ENCODE assay signal across 8 cellular contexts in the genomic region with DNA sequence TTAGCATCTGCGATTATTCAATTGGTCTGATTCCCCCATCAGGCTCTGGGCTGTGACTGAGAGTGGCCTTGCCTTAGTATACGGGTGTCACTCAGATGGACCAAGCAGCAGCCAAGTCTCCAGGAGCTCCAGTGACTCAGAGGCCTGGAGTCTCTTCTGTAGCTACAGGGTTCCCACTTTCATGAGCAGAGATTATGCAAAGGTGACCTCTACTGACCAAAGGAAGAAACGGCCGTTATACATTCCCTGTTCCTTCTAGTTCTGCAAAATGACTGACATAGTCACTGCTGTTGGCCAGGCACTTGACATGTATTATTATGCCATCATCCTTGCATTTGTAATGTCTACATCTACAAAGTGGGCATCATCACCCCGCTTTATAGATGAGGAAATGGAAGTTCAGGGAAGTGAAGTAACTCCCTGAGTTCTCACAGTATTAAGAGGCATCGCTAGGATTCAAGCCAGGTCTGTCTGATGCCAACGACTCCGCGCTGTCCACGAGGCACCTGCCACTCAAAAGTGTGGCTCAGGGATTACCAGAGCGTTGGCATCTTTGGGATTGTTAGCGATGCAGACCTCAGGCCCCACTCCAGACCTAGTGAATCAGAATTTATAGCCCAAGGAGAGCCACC. TPM values are rescaled to one million over a fixed set of nuclear protein-coding genes. Genes with fewer than 3 reads are reported as not detected.
DNase-seq lines count a peak whose midpoint lies in the region; ATAC-seq and TF ChIP-seq lines count a peak whose summit lies in the region.

No MANE protein-coding gene starts in this region.

- DNase-seq in NCI-H2081 (lab: John Stamatoyannopoulos, UW): peak; percentile 13 to 54
- no peak for DNase-seq in NCI-H2081 treated with DMSO at 0.1 percent for 48 hours (lab: John Stamatoyannopoulos, UW)
- DNase-seq in Panc1 (ENCODE audit: low read depth, low spot score): peak; percentile 65
- DNase-seq in dorsolateral prefrontal cortex: peak in 5 of 10 donors; percentile 30 to 54 (median 39)
- DNase-seq in lower lobe of right lung: no peak
- DNase-seq in activated effector memory CD4-positive, alpha-beta T cell treated with Interleukin-2 at 50 U/mL for 16 hours: no peak

- in situ Hi-C loops in Panc1 (cut with HindIII; ENCODE audit: low pct_unique_long_range_greater_than_20kb, low sequenced_read_pairs): no loop called here

- POLR2A ChIA-PET in Panc1 (lab: Charles Lee): no interaction called here

- H3K27me3 ChIP-seq in Panc1 (ENCODE audit: control insufficient read depth, insufficient read depth, low read length) (no peaks in the 10 kb centered on the region), dorsolateral prefrontal cortex (no peaks in the 10 kb centered on the region), lower lobe of right lung (ENCODE audit: low read depth) (no peaks in the 10 kb centered on the region)

- peak; percentile 76 for TF ChIP-seq CTCF in Panc1 (IDR thresholded peaks at IDR 0.05)
- peak in 54 of 56 donors; percentile 15 to 77 (median 60) for TF ChIP-seq CTCF in dorsolateral prefrontal cortex (IDR thresholded peaks at IDR 0.05 in 54 of 56, conservative IDR thresholded peaks at IDR 0.05 in 2 of 56; ENCODE audit: low read depth in 1 of 56, partially characterized antibody in 56 of 56)
- TF ChIP-seq CTCF in lower lobe of right lung (IDR thresholded peaks at IDR 0.05): peak; percentile 55

- H3K27ac ChIP-seq in Panc1 (ENCODE audit: low read length) (no peak overlapping the region), dorsolateral prefrontal cortex (no peak overlapping the region), lower lobe of right lung (no peak overlapping the region)

- CTCF ChIA-PET in Panc1 (lab: Charles Lee): interaction anchor here (0.6 kb wide), 9 partner anchors 50 to 720 kb away, joined by 3 to 13 read pairs (median 6); no protein-coding TSS in a partner anchor

- peak; percentile 92 for TF ChIP-seq RAD21 in Ishikawa (IDR thresholded peaks at IDR 0.05; ENCODE audit: low read depth)

- peak; percentile 91 for ATAC-seq in GM21529 (IDR thresholded peaks at IDR 0.05; ENCODE audit: unreplicated experiment)
- ATAC-seq in Panc1: peak; percentile 95
- ATAC-seq in lower lobe of right lung: peak; percentile 90 to 93

- no TSS peak for BruUV-seq in Panc1 (replicated peaks; lab: Mats Ljungman, UMichigan)

- H3K4me1 ChIP-seq in Panc1 (ENCODE audit: control insufficient read depth, insufficient read depth, low read length) (no peaks in the 10 kb centered on the region), lower lobe of right lung (no peaks in the 10 kb centered on the region)

- TF ChIP-seq EP300 in Ishikawa (IDR thresholded peaks at IDR 0.05; ENCODE audit: borderline replicate concordance): no peak

- no peak overlapping the region for H3K4me3 ChIP-seq in Panc1 (ENCODE audit: low read depth in 2 of 2, low read length in 2 of 2)
- H3K4me3 ChIP-seq in dorsolateral prefrontal cortex: no peak overlapping the region
- no peak overlapping the region for H3K4me3 ChIP-seq in lower lobe of right lung

- H3K36me3 ChIP-seq in Panc1 (ENCODE audit: control insufficient read depth, insufficient read depth, low read length) (no peaks in the 10 kb centered on the region), lower lobe of right lung (peaks cover under 1% of the 10 kb centered on the region)

- intact Hi-C loops in Panc1 (cut with micrococcal nuclease; ENCODE audit: unreplicated experiment): loop anchor here (5.0 kb wide), 1 partner anchor 149 kb away; no protein-coding TSS in a partner anchor
- intact Hi-C loops in dorsolateral prefrontal cortex (cut with DNase I): loop anchor here (2.0 to 10.0 kb wide), 4 partner anchors 147 to 327 kb away; a partner anchor contains a TSS
- intact Hi-C loops in lower lobe of right lung (cut with DNase I): no loop called here

- H3K9me3 ChIP-seq in Panc1 (ENCODE audit: control insufficient read depth, insufficient read depth, low read depth, low read length) (no peaks in the 10 kb centered on the region), lower lobe of right lung (no peaks in the 10 kb centered on the region)

TF ChIP-seq in Ishikawa, 13 proteins besides CTCF, POLR2A, EP300 and RAD21:
- TF ChIP-seq EGR1 (IDR thresholded peaks at IDR 0.05): no peak
- no peak for TF ChIP-seq TCF12 (IDR thresholded peaks at IDR 0.05; ENCODE audit: low read depth)
- no peak for TF ChIP-seq CREB1 (IDR thresholded peaks at IDR 0.05; ENCODE audit: low read depth)
- TF ChIP-seq FOXM1 (IDR thresholded peaks at IDR 0.05; ENCODE audit: borderline replicate concordance, low read depth): no peak
- TF ChIP-seq, protein P1, sequence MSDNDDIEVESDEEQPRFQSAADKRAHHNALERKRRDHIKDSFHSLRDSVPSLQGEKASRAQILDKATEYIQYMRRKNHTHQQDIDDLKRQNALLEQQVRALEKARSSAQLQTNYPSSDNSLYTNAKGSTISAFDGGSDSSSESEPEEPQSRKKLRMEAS (IDR thresholded peaks at IDR 0.05): no peak
- TF ChIP-seq TAF1 (IDR thresholded peaks at IDR 0.05; ENCODE audit: low read depth): no peak
- TF ChIP-seq, protein P2, sequence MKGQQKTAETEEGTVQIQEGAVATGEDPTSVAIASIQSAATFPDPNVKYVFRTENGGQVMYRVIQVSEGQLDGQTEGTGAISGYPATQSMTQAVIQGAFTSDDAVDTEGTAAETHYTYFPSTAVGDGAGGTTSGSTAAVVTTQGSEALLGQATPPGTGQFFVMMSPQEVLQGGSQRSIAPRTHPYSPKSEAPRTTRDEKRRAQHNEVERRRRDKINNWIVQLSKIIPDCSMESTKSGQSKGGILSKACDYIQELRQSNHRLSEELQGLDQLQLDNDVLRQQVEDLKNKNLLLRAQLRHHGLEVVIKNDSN (IDR thresholded peaks at IDR 0.05): no peak
- TF ChIP-seq NFIC (IDR thresholded peaks at IDR 0.05): no peak
- no peak for TF ChIP-seq ZBTB7A (IDR thresholded peaks at IDR 0.05; ENCODE audit: low read depth)
- no peak for TF ChIP-seq TEAD4 (IDR thresholded peaks at IDR 0.05)
- TF ChIP-seq CEBPB (IDR thresholded peaks at IDR 0.05): no peak
- TF ChIP-seq, protein P3, sequence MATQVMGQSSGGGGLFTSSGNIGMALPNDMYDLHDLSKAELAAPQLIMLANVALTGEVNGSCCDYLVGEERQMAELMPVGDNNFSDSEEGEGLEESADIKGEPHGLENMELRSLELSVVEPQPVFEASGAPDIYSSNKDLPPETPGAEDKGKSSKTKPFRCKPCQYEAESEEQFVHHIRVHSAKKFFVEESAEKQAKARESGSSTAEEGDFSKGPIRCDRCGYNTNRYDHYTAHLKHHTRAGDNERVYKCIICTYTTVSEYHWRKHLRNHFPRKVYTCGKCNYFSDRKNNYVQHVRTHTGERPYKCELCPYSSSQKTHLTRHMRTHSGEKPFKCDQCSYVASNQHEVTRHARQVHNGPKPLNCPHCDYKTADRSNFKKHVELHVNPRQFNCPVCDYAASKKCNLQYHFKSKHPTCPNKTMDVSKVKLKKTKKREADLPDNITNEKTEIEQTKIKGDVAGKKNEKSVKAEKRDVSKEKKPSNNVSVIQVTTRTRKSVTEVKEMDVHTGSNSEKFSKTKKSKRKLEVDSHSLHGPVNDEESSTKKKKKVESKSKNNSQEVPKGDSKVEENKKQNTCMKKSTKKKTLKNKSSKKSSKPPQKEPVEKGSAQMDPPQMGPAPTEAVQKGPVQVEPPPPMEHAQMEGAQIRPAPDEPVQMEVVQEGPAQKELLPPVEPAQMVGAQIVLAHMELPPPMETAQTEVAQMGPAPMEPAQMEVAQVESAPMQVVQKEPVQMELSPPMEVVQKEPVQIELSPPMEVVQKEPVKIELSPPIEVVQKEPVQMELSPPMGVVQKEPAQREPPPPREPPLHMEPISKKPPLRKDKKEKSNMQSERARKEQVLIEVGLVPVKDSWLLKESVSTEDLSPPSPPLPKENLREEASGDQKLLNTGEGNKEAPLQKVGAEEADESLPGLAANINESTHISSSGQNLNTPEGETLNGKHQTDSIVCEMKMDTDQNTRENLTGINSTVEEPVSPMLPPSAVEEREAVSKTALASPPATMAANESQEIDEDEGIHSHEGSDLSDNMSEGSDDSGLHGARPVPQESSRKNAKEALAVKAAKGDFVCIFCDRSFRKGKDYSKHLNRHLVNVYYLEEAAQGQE (IDR thresholded peaks at IDR 0.05; ENCODE audit: low read depth): no peak
- TF ChIP-seq YY1 (IDR thresholded peaks at IDR 0.05; ENCODE audit: low read depth): no peak

RNA-seq across cellular contexts. Expression of a gene that starts 23.3 kb away (rescaled TPM):
- total RNA-seq in Panc1 (2021; ENCODE audit: unreplicated experiment): 20.2 TPM
- 18.3 TPM for polyA plus RNA-seq in Panc1 (2012; ENCODE audit: insufficient read length)
- total RNA-seq in dorsolateral prefrontal cortex: 10 to 100 TPM; 17.4 to 52.1 (median 28.9) TPM
- 20.7 TPM for total RNA-seq in lower lobe of right lung

RNA-seq across cellular contexts. Expression of a gene that starts 31.7 kb away (rescaled TPM):
- total RNA-seq in Panc1 (2021; ENCODE audit: unreplicated experiment) (170 TPM), dorsolateral prefrontal cortex (100 to 1,000 TPM in 63 of 120 experiments, 10 to 100 TPM in 57; 71.0 to 135 (median 100) TPM), lower lobe of right lung (172 TPM)
- 112 TPM for polyA plus RNA-seq in Panc1 (2012; ENCODE audit: insufficient read length)

Comparison
In these comparisons a context has a peak if more than half of its experiments do, and no peak if none do; other contexts are left out.
1. DNase-seq: peak in NCI-H2081 (2 of 2) and Panc1 (single experiment); none in NCI-H2081 treated with DMSO at 0.1 percent for 48 hours (single experiment), lower lobe of right lung (single experiment) and activated effector memory CD4-positive, alpha-beta T cell treated with Interleukin-2 at 50 U/mL for 16 hours (single experiment).
2. Peak in every context shown above with its lines, with median percentiles within 50 percentile points of each other: ATAC-seq and CTCF ChIP-seq.